ENCODE assay signal across 1 cellular context in the genomic region with DNA sequence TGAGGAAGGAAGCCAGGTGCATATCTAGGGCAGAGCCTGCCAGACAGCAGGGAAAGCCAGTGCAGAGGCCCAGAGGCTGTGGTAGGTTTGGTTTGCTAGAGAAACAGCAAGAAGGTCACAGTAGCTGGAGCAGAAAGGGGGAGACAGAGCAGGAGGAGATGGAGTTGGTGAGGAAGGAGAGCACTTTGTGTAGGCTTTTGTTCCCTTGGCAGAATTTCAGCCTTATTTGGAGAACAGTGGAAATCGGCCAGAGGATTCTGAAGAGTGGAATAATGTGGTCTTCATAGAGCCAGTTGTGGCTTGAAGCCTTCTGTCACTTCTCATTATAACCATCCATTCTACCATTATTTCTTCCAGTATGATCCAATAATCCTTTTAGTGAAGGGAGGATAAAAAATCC.
TF ChIP-seq lines count a peak whose summit lies in the region.

No MANE protein-coding gene starts in this region.

TF ChIP-seq in SK-N-SH, 30 proteins besides CTCF, POLR2A, EP300 and RAD21 (continued from another document):
- TF ChIP-seq, protein P1, sequence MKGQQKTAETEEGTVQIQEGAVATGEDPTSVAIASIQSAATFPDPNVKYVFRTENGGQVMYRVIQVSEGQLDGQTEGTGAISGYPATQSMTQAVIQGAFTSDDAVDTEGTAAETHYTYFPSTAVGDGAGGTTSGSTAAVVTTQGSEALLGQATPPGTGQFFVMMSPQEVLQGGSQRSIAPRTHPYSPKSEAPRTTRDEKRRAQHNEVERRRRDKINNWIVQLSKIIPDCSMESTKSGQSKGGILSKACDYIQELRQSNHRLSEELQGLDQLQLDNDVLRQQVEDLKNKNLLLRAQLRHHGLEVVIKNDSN (IDR thresholded peaks at IDR 0.05; ENCODE audit: borderline replicate concordance, low read depth): no peak
- TF ChIP-seq FOXJ3 (CRISPR knock-in tag; IDR thresholded peaks at IDR 0.05) (no peak), TAF1 (IDR thresholded peaks at IDR 0.05; ENCODE audit: borderline replicate concordance, low read depth, low read length) (no peak), MEF2A (IDR thresholded peaks at IDR 0.05; ENCODE audit: borderline replicate concordance, low read depth) (no peak), CHD2 (IDR thresholded peaks at IDR 0.05; ENCODE audit: low read length, partially characterized antibody) (no peak), TCF12 (IDR thresholded peaks at IDR 0.05) (no peak), NRF1 (IDR thresholded peaks at IDR 0.05; ENCODE audit: low read depth, low read length) (no peak), JUND (IDR thresholded peaks at IDR 0.05) (no peak), POLR2AphosphoS5 (IDR thresholded peaks at IDR 0.05; ENCODE audit: low read depth, low read length) (no peak), FOXM1 (IDR thresholded peaks at IDR 0.05; ENCODE audit: low read depth) (no peak), GATA2 (CRISPR knock-in tag; IDR thresholded peaks at IDR 0.05) (no peak), FOSL2 (IDR thresholded peaks at IDR 0.05; ENCODE audit: borderline replicate concordance, low read depth) (no peak), RFX5 (IDR thresholded peaks at IDR 0.05; ENCODE audit: low read length) (no peak)
- TF ChIP-seq, protein P2, sequence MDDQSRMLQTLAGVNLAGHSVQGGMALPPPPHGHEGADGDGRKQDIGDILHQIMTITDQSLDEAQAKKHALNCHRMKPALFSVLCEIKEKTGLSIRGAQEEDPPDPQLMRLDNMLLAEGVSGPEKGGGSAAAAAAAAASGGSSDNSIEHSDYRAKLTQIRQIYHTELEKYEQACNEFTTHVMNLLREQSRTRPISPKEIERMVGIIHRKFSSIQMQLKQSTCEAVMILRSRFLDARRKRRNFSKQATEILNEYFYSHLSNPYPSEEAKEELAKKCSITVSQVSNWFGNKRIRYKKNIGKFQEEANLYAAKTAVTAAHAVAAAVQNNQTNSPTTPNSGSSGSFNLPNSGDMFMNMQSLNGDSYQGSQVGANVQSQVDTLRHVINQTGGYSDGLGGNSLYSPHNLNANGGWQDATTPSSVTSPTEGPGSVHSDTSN (IDR thresholded peaks at IDR 0.05): no peak
- TF ChIP-seq, protein P3, sequence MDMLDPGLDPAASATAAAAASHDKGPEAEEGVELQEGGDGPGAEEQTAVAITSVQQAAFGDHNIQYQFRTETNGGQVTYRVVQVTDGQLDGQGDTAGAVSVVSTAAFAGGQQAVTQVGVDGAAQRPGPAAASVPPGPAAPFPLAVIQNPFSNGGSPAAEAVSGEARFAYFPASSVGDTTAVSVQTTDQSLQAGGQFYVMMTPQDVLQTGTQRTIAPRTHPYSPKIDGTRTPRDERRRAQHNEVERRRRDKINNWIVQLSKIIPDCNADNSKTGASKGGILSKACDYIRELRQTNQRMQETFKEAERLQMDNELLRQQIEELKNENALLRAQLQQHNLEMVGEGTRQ (IDR thresholded peaks at IDR 0.05; ENCODE audit: borderline replicate concordance, low read depth, low read length): no peak
